Comparison of ENCODE assay signal across 17 cellular contexts in genomic region chr15:77869021-77869895, GRCh38.
DNase-seq lines count a peak whose midpoint lies in the region; ATAC-seq and TF ChIP-seq lines count a peak whose summit lies in the region.
"Had no signal": no experiment of that assay in that cellular context is flagged by ENCODE, and none has a peak within 500 bp of the region (broad histone marks: within the 10 kb centered on the region; RNA-seq: fewer than 3 reads in every experiment).

No MANE protein-coding gene starts in this region.

- POLR2A ChIA-PET in A673 (lab: Charles Lee; ENCODE audit: low non-redundant PET) (no interaction called here), HEK293T (lab: Yijun Ruan, JAX) (no interaction called here)

- peak overlapping the region; percentile 72 for H4K8ac ChIP-seq in mesenchymal stem cell (ENCODE audit: low read length)

- 48% methylated on average over 16 of the region's 17 CpGs for WGBS in mesenchymal stem cell

- no peak overlapping the region for H2BK5ac ChIP-seq in mesenchymal stem cell (ENCODE audit: low read depth, low read length, poor library complexity, severe bottlenecking)

- H3K4me1 ChIP-seq in A673 (ENCODE audit: insufficient read depth, low read length, poor library complexity, severe bottlenecking) (peaks cover 24% of the 10 kb centered on the region), mesenchymal stem cell (ENCODE audit: control insufficient read depth, insufficient read depth, low read depth, low read length) (peaks cover 44% of the 10 kb centered on the region), colonic mucosa (no peaks in the 10 kb centered on the region)
- H3K4me1 ChIP-seq: esophagus squamous epithelium had no signal

- no peak for ATAC-seq in activated CD4-positive, CD25-positive, alpha-beta regulatory T cell treated with anti-CD3 and anti-CD28 coated beads, Interleukin-2, amount 50 U/mL, for 24 hours
- ATAC-seq in GM18519 (IDR thresholded peaks at IDR 0.05; ENCODE audit: low FRiP score, unreplicated experiment) = no peak

- no peaks in the 10 kb centered on the region for H3K36me3 ChIP-seq in A673 (ENCODE audit: insufficient read depth, low read length, poor library complexity, severe bottlenecking)
- H3K36me3 ChIP-seq in mesenchymal stem cell (ENCODE audit: control insufficient read depth in 1 of 2, insufficient read depth in 2 of 2, low read depth in 1 of 2, low read length in 2 of 2) = peaks cover 0 to 3% of the 10 kb centered on the region in 2 experiments
- no peaks in the 10 kb centered on the region for H3K36me3 ChIP-seq in colonic mucosa
- H3K36me3 ChIP-seq: esophagus squamous epithelium, neural progenitor cell, stomach had no signal

- H3K4ac ChIP-seq in mesenchymal stem cell (ENCODE audit: low read depth in 1 of 2, low read length in 2 of 2) = no peak overlapping the region

- H2AK5ac ChIP-seq in mesenchymal stem cell (ENCODE audit: low read length, severe bottlenecking) = peak overlapping the region; percentile 77

- intact Hi-C loops in A673 (cut with micrococcal nuclease; ENCODE audit: unreplicated experiment) (no loop called here), colonic mucosa (cut with DNase I) (no loop called here)

- no peak overlapping the region for H2BK15ac ChIP-seq in mesenchymal stem cell (ENCODE audit: low read depth, poor library complexity, severe bottlenecking)

- H3K9ac ChIP-seq in mesenchymal stem cell (ENCODE audit: low read length) (no peak overlapping the region), colonic mucosa (ENCODE audit: low read depth in 2 of 2, low read length in 2 of 2) (no peak overlapping the region)
- H3K9ac ChIP-seq: neural progenitor cell had no signal

- BruUV-seq in A673 (replicated peaks; lab: Mats Ljungman, UMichigan) = no TSS peak

- no peak overlapping the region for H2BK12ac ChIP-seq in mesenchymal stem cell (ENCODE audit: low read length in 2 of 2)

- H3K14ac ChIP-seq in mesenchymal stem cell (ENCODE audit: low read length in 2 of 2) = no peak overlapping the region

- H3K79me1 ChIP-seq in mesenchymal stem cell (replicated peaks; ENCODE audit: low read length, poor library complexity, severe bottlenecking) = no peaks in the 10 kb centered on the region

- H3K4me3 ChIP-seq in A673 (ENCODE audit: low read depth, low read length, poor library complexity, severe bottlenecking) (no peak overlapping the region), mesenchymal stem cell (ENCODE audit: insufficient read depth in 1 of 2, low read depth in 1 of 2, low read length in 2 of 2) (no peak overlapping the region), colonic mucosa (no peak overlapping the region)
- H3K4me3 ChIP-seq: esophagus squamous epithelium, GM12878, neural progenitor cell, skin epidermis, stomach had no signal

- H3K27ac ChIP-seq in A673 (ENCODE audit: low read depth, low read length, poor library complexity, severe bottlenecking) = no peak overlapping the region
- H3K27ac ChIP-seq in mesenchymal stem cell (ENCODE audit: low read length, poor library complexity, severe bottlenecking) = peak overlapping the region; percentile 22
- H3K27ac ChIP-seq in colonic mucosa = no peak overlapping the region
- H3K27ac ChIP-seq: esophagus squamous epithelium, neural progenitor cell, skin epidermis, stomach had no signal

- H3K9me3 ChIP-seq in A673 (ENCODE audit: low read depth, low read length, poor library complexity, severe bottlenecking) (no peaks in the 10 kb centered on the region), mesenchymal stem cell (ENCODE audit: control insufficient read depth, low read length) (no peaks in the 10 kb centered on the region), colonic mucosa (no peaks in the 10 kb centered on the region)
- H3K9me3 ChIP-seq: esophagus squamous epithelium, stomach had no signal

- peak overlapping the region in 1 of 2 experiments; percentile 51 for H3K23ac ChIP-seq in mesenchymal stem cell (ENCODE audit: low read length in 2 of 2)

- H2AFZ ChIP-seq in mesenchymal stem cell (ENCODE audit: low read depth, low read length) = no peak overlapping the region
- H2AFZ ChIP-seq: neural progenitor cell had no signal

- DNase-seq in A673 (ENCODE audit: low spot score) (peak; percentile 78), HEK293T (ENCODE audit: extremely low spot score) (no peak), astrocyte of the hippocampus (ENCODE audit: low read depth, low spot score) (peak; percentile 16), mesenchymal stem cell (peak; percentile 30), COLO668 (lab: John Stamatoyannopoulos, UW; ENCODE audit: unreplicated experiment) (no peak), colonic mucosa (no peak)
- DNase-seq: activated CD4-positive, alpha-beta T cell treated with anti-CD3 and anti-CD28 coated beads, Interleukin-2, amount 10 ng/mL, durations not matched to agents 7 days and 5 days; esophagus squamous epithelium; hypothalamus; NCI-H2029; NCI-H774; stomach had no signal

- no peaks in the 10 kb centered on the region for H3K27me3 ChIP-seq in A673 (replicated peaks; ENCODE audit: insufficient read depth, low read depth, low read length, poor library complexity)
- peaks cover 11 to 62% of the 10 kb centered on the region in 2 experiments for H3K27me3 ChIP-seq in mesenchymal stem cell (ENCODE audit: control insufficient read depth in 1 of 2, insufficient read depth in 1 of 2, low read length in 2 of 2)
- no peaks in the 10 kb centered on the region for H3K27me3 ChIP-seq in colonic mucosa

- peak overlapping the region; percentile 68 for H4K91ac ChIP-seq in mesenchymal stem cell (ENCODE audit: low read length)

- no peak overlapping the region for H3K4me2 ChIP-seq in mesenchymal stem cell (ENCODE audit: low read length, poor library complexity, severe bottlenecking)
- H3K4me2 ChIP-seq: neural progenitor cell had no signal

- no peak overlapping the region for H2BK120ac ChIP-seq in mesenchymal stem cell (ENCODE audit: low read depth, low read length)

- TF ChIP-seq CTCF in A673 (conservative IDR thresholded peaks at IDR 0.05; ENCODE audit: low read depth, low read length) (no peak), colonic mucosa (IDR thresholded peaks at IDR 0.05) (no peak)

- CTCF ChIA-PET in A673 (lab: Charles Lee) (no interaction called here), HEK293T (lab: Yijun Ruan, JAX) (interaction anchor here (1.2 kb wide), 1 partner anchor 205 kb away, joined by 5 read pairs; no protein-coding TSS in a partner anchor)

- peak overlapping the region; percentile 41 to 70 for H3K18ac ChIP-seq in mesenchymal stem cell (ENCODE audit: low read depth in 1 of 2, low read length in 2 of 2)

TF ChIP-seq in HEK293T, 16 proteins besides CTCF, POLR2A, EP300 and RAD21:
- TF ChIP-seq PKNOX1 (IDR thresholded peaks at IDR 0.05) = peak; percentile 69
- no peak for TF ChIP-seq CTBP1 (IDR thresholded peaks at IDR 0.05; ENCODE audit: borderline replicate concordance)
TF ChIP-seq in HEK293T: peak in this region for 1.

Comparison
In these comparisons a context has a peak if more than half of its experiments do, and no peak if none do; other contexts are left out.
1. DNase-seq: peak in A673 (single experiment), astrocyte of the hippocampus (single experiment) and mesenchymal stem cell (single experiment); none in HEK293T (single experiment), COLO668 (single experiment) and colonic mucosa (single experiment).